ENCODE assay signal across 14 cellular contexts in the genomic region with DNA sequence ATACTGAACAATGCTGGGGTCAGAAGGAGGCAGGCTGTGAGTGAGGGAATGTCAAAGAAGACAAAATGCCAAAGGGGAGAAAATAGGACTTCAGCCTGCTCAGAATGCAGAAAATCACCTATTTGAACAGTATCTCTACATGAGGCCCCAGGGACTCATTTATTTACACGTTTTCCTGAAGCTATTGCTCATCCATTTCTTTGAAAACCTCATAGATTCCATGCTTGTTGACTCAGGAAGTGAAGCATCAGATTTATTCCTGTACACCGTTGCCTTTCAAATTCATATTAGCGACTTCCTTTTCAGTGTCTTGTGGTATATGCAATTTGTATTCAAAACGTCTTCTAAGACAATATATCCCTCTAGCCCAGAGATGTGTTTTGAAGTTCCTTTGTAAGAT.
DNase-seq lines count a peak whose midpoint lies in the region; ATAC-seq and TF ChIP-seq lines count a peak whose summit lies in the region.
"Had no signal": no experiment of that assay in that cellular context is flagged by ENCODE, and none has a peak within 500 bp of the region (broad histone marks: within the 10 kb centered on the region; RNA-seq: fewer than 3 reads in every experiment).

No MANE protein-coding gene starts in this region.

- H3K9me3 ChIP-seq in BLaER1 treated with 17β-estradiol and CSF1 and Interleukin-3, amounts not matched to agents 10 nM and 100 nM (replicated peaks in 1 of 11), result peaks cover 0 to 4% (median 0%) of the 10 kb centered on the region in 11 experiments; a peak in 3 of 22 replicates
- no peaks in the 10 kb centered on the region for H3K9me3 ChIP-seq in PC-9 (ENCODE audit: insufficient read depth, low read depth)
- H3K9me3 ChIP-seq: BE2C had no signal

- no peak overlapping the region for H3K4me3 ChIP-seq in BLaER1 treated with 17β-estradiol and CSF1 and Interleukin-3, amounts not matched to agents 10 nM and 100 nM
- no peak overlapping the region for H3K4me3 ChIP-seq in PC-9
- H3K4me3 ChIP-seq: K562 had no signal

- H3K4me2 ChIP-seq in BLaER1 treated with 17β-estradiol and CSF1 and Interleukin-3, amounts not matched to agents 10 nM and 100 nM, result peak overlapping the region in 8 of 11 experiments; percentile 8 to 39 (median 22); a peak in 8 of 22 replicates
- H3K4me2 ChIP-seq in PC-9, result no peak overlapping the region

- no peaks in the 10 kb centered on the region for H3K79me2 ChIP-seq in PC-9 (ENCODE audit: low read depth)

- POLR2A ChIA-PET in PC-9 (lab: Charles Lee; ENCODE audit: unreplicated experiment) (no interaction called here), HEK293T (lab: Yijun Ruan, JAX) (no interaction called here)

- no peaks in the 10 kb centered on the region for H3K27me3 ChIP-seq in BLaER1 treated with 17β-estradiol and CSF1 and Interleukin-3, amounts not matched to agents 10 nM and 100 nM
- H3K27me3 ChIP-seq in PC-9 (ENCODE audit: insufficient read depth, low read depth) (no peaks in the 10 kb centered on the region), foreskin keratinocyte (no peaks in the 10 kb centered on the region)
- H3K27me3 ChIP-seq: BE2C had no signal

- intact Hi-C loops in PC-9 (cut with micrococcal nuclease; ENCODE audit: unreplicated experiment), result no loop called here

- DNase-seq in HS-5 (ENCODE audit: low read depth) (peak; percentile 3), PC-9 (no peak), foreskin keratinocyte (peak; percentile 7 to 15), HEK293T (ENCODE audit: extremely low spot score) (no peak), medulla oblongata (ENCODE audit: extremely low spot score) (no peak)
- DNase-seq: BE2C, DMS 273 treated with DMSO at 0.1 percent for 48 hours, DMS79 treated with DMSO at 0.1 percent for 48 hours, EL, GOT3, H9 had no signal

- H3K27ac ChIP-seq in BLaER1 treated with 17β-estradiol and CSF1 and Interleukin-3, amounts not matched to agents 10 nM and 100 nM, result no peak overlapping the region
- H3K27ac ChIP-seq in PC-9 (no peak overlapping the region), foreskin keratinocyte (no peak overlapping the region)

- no peaks in the 10 kb centered on the region for H3K36me3 ChIP-seq in BLaER1 treated with 17β-estradiol and CSF1 and Interleukin-3, amounts not matched to agents 10 nM and 100 nM
- no peaks in the 10 kb centered on the region for H3K36me3 ChIP-seq in PC-9 (ENCODE audit: low read depth)
- H3K36me3 ChIP-seq: BE2C had no signal

- no peaks in the 10 kb centered on the region for H3K9me2 ChIP-seq in PC-9 (ENCODE audit: insufficient read depth)

- H2AFZ ChIP-seq in PC-9, result peak overlapping the region; percentile 49; the same call in 1 of the 2 replicates

- ATAC-seq in foreskin keratinocyte (no peak), GM19463 (IDR thresholded peaks at IDR 0.05; ENCODE audit: unreplicated experiment) (no peak)
- ATAC-seq: K562 had no signal

- TF ChIP-seq CTCF in PC-9 (conservative IDR thresholded peaks at IDR 0.05) (no peak), foreskin keratinocyte (conservative IDR thresholded peaks at IDR 0.05) (no peak)

- H4K20me1 ChIP-seq in BLaER1 treated with 17β-estradiol and CSF1 and Interleukin-3, amounts not matched to agents 10 nM and 100 nM, result no peaks in the 10 kb centered on the region
- H4K20me1 ChIP-seq in PC-9 (ENCODE audit: insufficient read depth), result no peaks in the 10 kb centered on the region

- H3F3A ChIP-seq in PC-9 (ENCODE audit: insufficient read depth, low read depth), result no peaks in the 10 kb centered on the region

- H3K9ac ChIP-seq in BLaER1 treated with 17β-estradiol and CSF1 and Interleukin-3, amounts not matched to agents 10 nM and 100 nM, result no peak overlapping the region

- no TSS peak for BruUV-seq in PC-9 (replicated peaks; lab: Mats Ljungman, UMichigan)

- H3K4me1 ChIP-seq in BLaER1 treated with 17β-estradiol and CSF1 and Interleukin-3, amounts not matched to agents 10 nM and 100 nM, result peaks cover 0 to 16% (median 9%) of the 10 kb centered on the region in 10 experiments; a peak in 14 of 20 replicates
- no peaks in the 10 kb centered on the region for H3K4me1 ChIP-seq in PC-9 (replicated peaks; ENCODE audit: insufficient read depth)
- no peaks in the 10 kb centered on the region for H3K4me1 ChIP-seq in foreskin keratinocyte
- H3K4me1 ChIP-seq: BE2C had no signal

- CTCF ChIA-PET in PC-9 (lab: Charles Lee) (no interaction called here), HEK293T (lab: Yijun Ruan, JAX) (no interaction called here)

TF ChIP-seq in HEK293T, 16 proteins besides CTCF, POLR2A, EP300 and RAD21:
- TF ChIP-seq CTBP1 (IDR thresholded peaks at IDR 0.05; ENCODE audit: borderline replicate concordance), result no peak
- TF ChIP-seq NFRKB (IDR thresholded peaks at IDR 0.05), result no peak
- TF ChIP-seq, protein P1, sequence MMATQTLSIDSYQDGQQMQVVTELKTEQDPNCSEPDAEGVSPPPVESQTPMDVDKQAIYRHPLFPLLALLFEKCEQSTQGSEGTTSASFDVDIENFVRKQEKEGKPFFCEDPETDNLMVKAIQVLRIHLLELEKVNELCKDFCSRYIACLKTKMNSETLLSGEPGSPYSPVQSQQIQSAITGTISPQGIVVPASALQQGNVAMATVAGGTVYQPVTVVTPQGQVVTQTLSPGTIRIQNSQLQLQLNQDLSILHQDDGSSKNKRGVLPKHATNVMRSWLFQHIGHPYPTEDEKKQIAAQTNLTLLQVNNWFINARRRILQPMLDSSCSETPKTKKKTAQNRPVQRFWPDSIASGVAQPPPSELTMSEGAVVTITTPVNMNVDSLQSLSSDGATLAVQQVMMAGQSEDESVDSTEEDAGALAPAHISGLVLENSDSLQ (IDR thresholded peaks at IDR 0.05), result no peak
TF ChIP-seq in HEK293T: peak in this region for 0.

Comparison
In these comparisons a context has a peak if more than half of its experiments do, and no peak if none do; other contexts are left out.
1. DNase-seq: peak in HS-5 (single experiment) and foreskin keratinocyte (2 of 2); none in PC-9 (0 of 2), HEK293T (single experiment) and medulla oblongata (single experiment).